In genomic region chr1:38658883-38659282, GRCh38 we compare ENCODE assay signal across 8 cellular contexts.
"Had no signal": no experiment of that assay in that cellular context is flagged by ENCODE, and none has a peak within 500 bp of the region (broad histone marks: within the 10 kb centered on the region; RNA-seq: fewer than 3 reads in every experiment).

No MANE protein-coding gene starts in this region.

- FAIRE-seq: G401.6, GM12878, GM12891, GM12892, GM18507, GM19239 had no signal

- H3K4me3 ChIP-seq: GM12878 had no signal

- DNase-seq: GDM1, GF-D8 had no signal

- ATAC-seq: GM12878 had no signal
